ENCODE assay signal across 20 cellular contexts in the genomic region with DNA sequence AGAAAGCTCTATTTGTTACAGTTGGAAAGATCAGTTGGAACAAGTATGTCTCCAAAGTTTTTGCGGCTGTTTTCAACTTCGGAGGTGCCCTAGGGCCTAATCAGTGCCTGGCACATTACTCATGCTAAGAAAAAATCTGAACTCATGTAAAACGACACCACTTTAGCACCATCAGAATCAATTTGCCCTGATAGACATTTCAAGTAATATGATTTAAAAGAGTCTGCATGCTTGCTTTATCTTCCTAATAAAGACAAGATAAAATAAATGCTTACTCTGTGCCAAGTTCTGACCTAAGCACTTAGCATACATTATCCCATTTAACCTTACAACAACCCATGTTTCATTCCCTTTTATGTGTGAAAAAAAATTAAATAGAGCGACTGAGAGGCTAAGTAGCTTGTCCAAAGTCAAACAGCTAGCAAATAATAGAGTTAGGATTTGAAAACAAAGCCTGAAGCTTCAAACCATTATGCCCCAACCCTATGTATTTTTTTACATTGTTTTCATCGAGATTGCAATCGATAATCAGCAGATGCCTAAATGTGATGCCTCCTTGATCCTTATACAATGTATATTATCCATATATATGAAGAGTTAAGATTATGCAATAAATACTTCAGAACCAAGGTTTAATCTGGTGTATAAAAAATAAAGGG.
DNase-seq lines count a peak whose midpoint lies in the region; ATAC-seq and TF ChIP-seq lines count a peak whose summit lies in the region.
"Had no signal": no experiment of that assay in that cellular context is flagged by ENCODE, and none has a peak within 500 bp of the region (broad histone marks: within the 10 kb centered on the region; RNA-seq: fewer than 3 reads in every experiment).

No MANE protein-coding gene starts in this region.

- peaks cover 8% of the 10 kb centered on the region for H3K79me2 ChIP-seq in smooth muscle cell (ENCODE audit: low read depth)

- WGBS in smooth muscle cell (ENCODE audit: low lambda C conversion rate) = 54% methylated on average over 6 of the region's 6 CpGs

- H3K4me2 ChIP-seq in smooth muscle cell = peak overlapping the region; percentile 19
- H3K4me2 ChIP-seq: BLaER1 had no signal

- DNase-seq in NCI-H2227 (lab: John Stamatoyannopoulos, UW; ENCODE audit: unreplicated experiment) = peak; percentile 12
- no peak for DNase-seq in NCI-H2227 treated with DMSO at 0.1 percent for 48 hours (lab: John Stamatoyannopoulos, UW)
- DNase-seq in NCI-H748 treated with DMSO at 0.1 percent for 48 hours (lab: John Stamatoyannopoulos, UW) = peak; percentile 54
- peak; percentile 4 for DNase-seq in fibroblast of gingiva (ENCODE audit: low read depth)
- DNase-seq in smooth muscle cell (lab: John Stamatoyannopoulos, UW; ENCODE audit: unreplicated experiment) = no peak
- DNase-seq in COLO829 (ENCODE audit: low spot score) = no peak
- DNase-seq: activated CD4-positive, alpha-beta T cell treated with anti-CD3 and anti-CD28 coated beads, Interleukin-2, amount 10 ng/mL, durations not matched to agents 7 days and 5 days; GOT3; hippocampal formation; kidney; NCI-H2029; NCI-H526 treated with DMSO at 0.1 percent for 48 hours; SHP77; T-helper 1 cell; upper lobe of right lung had no signal

- H3K9ac ChIP-seq in smooth muscle cell (ENCODE audit: low read depth) = no peak overlapping the region
- H3K9ac ChIP-seq: BLaER1 had no signal

- ATAC-seq in HG02981 (IDR thresholded peaks at IDR 0.05; ENCODE audit: unreplicated experiment) (no peak), GM18511 (IDR thresholded peaks at IDR 0.05; ENCODE audit: unreplicated experiment) (no peak)
- ATAC-seq: K562, upper lobe of right lung had no signal

- peaks cover 6% of the 10 kb centered on the region for H3K9me3 ChIP-seq in smooth muscle cell (replicated peaks; ENCODE audit: low read depth)

- H3F3A ChIP-seq in smooth muscle cell (ENCODE audit: low read depth) = no peaks in the 10 kb centered on the region

- H3K27ac ChIP-seq in smooth muscle cell (ENCODE audit: low read depth) = no peak overlapping the region
- H3K27ac ChIP-seq: BLaER1, upper lobe of right lung had no signal

- no peaks in the 10 kb centered on the region for H3K27me3 ChIP-seq in smooth muscle cell (ENCODE audit: low read depth)
- H3K27me3 ChIP-seq: BLaER1, right atrium auricular region, upper lobe of right lung had no signal

- peaks cover 46% of the 10 kb centered on the region for H4K20me1 ChIP-seq in smooth muscle cell (ENCODE audit: low read depth)
- H4K20me1 ChIP-seq: BLaER1 had no signal

- no peaks in the 10 kb centered on the region for H3K36me3 ChIP-seq in smooth muscle cell (ENCODE audit: low read depth)
- H3K36me3 ChIP-seq: right atrium auricular region, upper lobe of right lung had no signal

- no peak overlapping the region for H3K4me3 ChIP-seq in smooth muscle cell
- H3K4me3 ChIP-seq: BLaER1, K562, right atrium auricular region, upper lobe of right lung had no signal

- no peak for TF ChIP-seq CTCF in smooth muscle cell (IDR thresholded peaks at IDR 0.05; ENCODE audit: borderline replicate concordance, insufficient read depth, poor library complexity, severe bottlenecking)

- H2AFZ ChIP-seq in smooth muscle cell (ENCODE audit: low read depth) = no peak overlapping the region

- peaks cover 8% of the 10 kb centered on the region for H3K4me1 ChIP-seq in smooth muscle cell (ENCODE audit: low read depth)
- H3K4me1 ChIP-seq: BLaER1, upper lobe of right lung had no signal

Comparison
In these comparisons a context has a peak if more than half of its experiments do, and no peak if none do; other contexts are left out.
1. DNase-seq: peak in NCI-H2227 (single experiment), NCI-H748 treated with DMSO at 0.1 percent for 48 hours (single experiment) and fibroblast of gingiva (single experiment); none in NCI-H2227 treated with DMSO at 0.1 percent for 48 hours (single experiment), smooth muscle cell (single experiment) and COLO829 (single experiment).